ENCODE assay signal across 16 cellular contexts in the genomic region with DNA sequence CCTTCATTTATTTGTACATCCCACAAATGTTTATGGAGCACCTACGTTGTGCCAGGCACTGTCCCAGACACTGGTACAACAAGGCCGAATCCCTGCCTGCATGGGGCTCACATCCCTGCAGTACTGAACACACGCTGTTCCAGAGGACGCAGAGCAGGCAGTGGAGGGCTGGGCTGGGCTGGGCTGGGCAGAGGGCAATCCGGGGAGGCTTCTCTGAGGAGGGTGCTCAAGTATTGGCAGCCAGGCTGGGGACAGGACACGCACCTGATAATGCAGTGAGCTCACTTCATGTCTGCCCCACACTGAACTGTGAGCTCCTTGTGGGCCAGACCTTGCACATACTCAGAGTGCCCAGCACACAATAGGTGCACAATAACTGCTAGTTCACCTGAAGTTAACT. TPM values are rescaled to one million over a fixed set of nuclear protein-coding genes. Genes with fewer than 3 reads are reported as not detected.
DNase-seq lines count a peak whose midpoint lies in the region; ATAC-seq, FAIRE-seq and TF ChIP-seq lines count a peak whose summit lies in the region.
"Had no signal": no experiment of that assay in that cellular context is flagged by ENCODE, and none has a peak within 500 bp of the region (broad histone marks: within the 10 kb centered on the region; RNA-seq: fewer than 3 reads in every experiment).

No MANE protein-coding gene starts in this region.

- H3K4me1 Mint-ChIP-seq in activated CD4-positive, alpha-beta T cell treated with anti-CD3 and anti-CD28 coated beads for 36 hours: peaks cover 34% of the 10 kb centered on the region
- peaks cover 13 to 17% (median 14%) of the 10 kb centered on the region in 3 donors for H3K4me1 Mint-ChIP-seq in IgD-negative memory B cell

- H4K12ac ChIP-seq in trophoblast cell (ENCODE audit: low read depth, low read length): no peak overlapping the region

- H3K79me2 ChIP-seq in GM12878 (ENCODE audit: control insufficient read depth, insufficient read depth, low read length): no peaks in the 10 kb centered on the region
- H3K79me2 ChIP-seq in trophoblast cell (ENCODE audit: control insufficient read depth, insufficient read depth, low read length, poor library complexity): no peaks in the 10 kb centered on the region

- H3K27ac ChIP-seq in GM12878 (ENCODE audit: control insufficient read depth, insufficient read depth) (no peak overlapping the region), trophoblast cell (ENCODE audit: low read depth, low read length) (no peak overlapping the region)
- H3K27ac ChIP-seq: heart right ventricle, right lobe of liver, suprapubic skin had no signal

- BruUV-seq in GM12878 (replicated peaks; lab: Mats Ljungman, UMichigan): no TSS peak

- H3K9me3 Mint-ChIP-seq in activated CD4-positive, alpha-beta T cell treated with anti-CD3 and anti-CD28 coated beads for 36 hours (ENCODE audit: low read depth): no peaks in the 10 kb centered on the region
- H3K9me3 Mint-ChIP-seq in IgD-negative memory B cell: no peaks in the 10 kb centered on the region

- no peak overlapping the region for H3K4me3 Mint-ChIP-seq in activated CD4-positive, alpha-beta T cell treated with anti-CD3 and anti-CD28 coated beads for 36 hours
- peak overlapping the region in 3 of 4 donors; percentile 8 to 33 (median 9) for H3K4me3 Mint-ChIP-seq in IgD-negative memory B cell

- H3K4me2 ChIP-seq in GM12878 (ENCODE audit: control insufficient read depth, insufficient read depth): no peak overlapping the region
- H3K4me2 ChIP-seq in trophoblast cell (ENCODE audit: low read length): no peak overlapping the region

- H2AK5ac ChIP-seq in trophoblast cell (ENCODE audit: low read length): no peak overlapping the region

- H3K27ac Mint-ChIP-seq in activated CD4-positive, alpha-beta T cell treated with anti-CD3 and anti-CD28 coated beads for 36 hours: no peak overlapping the region
- peak overlapping the region in 2 of 3 donors; percentile 53 to 57 for H3K27ac Mint-ChIP-seq in IgD-negative memory B cell

- no peaks in the 10 kb centered on the region for H3K79me1 ChIP-seq in trophoblast cell (ENCODE audit: low read length)

- H3K9ac ChIP-seq in GM12878 (ENCODE audit: control insufficient read depth, insufficient read depth, low read length) (no peak overlapping the region), trophoblast cell (ENCODE audit: low read length) (no peak overlapping the region)

- no peak overlapping the region for H3K23ac ChIP-seq in trophoblast cell (ENCODE audit: low read length)

- no peaks in the 10 kb centered on the region for H3K27me3 Mint-ChIP-seq in activated CD4-positive, alpha-beta T cell treated with anti-CD3 and anti-CD28 coated beads for 36 hours
- no peaks in the 10 kb centered on the region for H3K27me3 Mint-ChIP-seq in IgD-negative memory B cell

- H3K36me3 ChIP-seq in GM12878 (ENCODE audit: control insufficient read depth in 2 of 2, insufficient read depth in 2 of 2, low read length in 1 of 2) (peaks cover 0 to 5% of the 10 kb centered on the region in 2 experiments; a peak in 1 of 4 replicates), trophoblast cell (ENCODE audit: control insufficient read depth in 1 of 2, insufficient read depth in 2 of 2, low read length in 2 of 2) (no peaks in the 10 kb centered on the region)
- H3K36me3 ChIP-seq: right lobe of liver, suprapubic skin had no signal

- no peak overlapping the region for H3K4ac ChIP-seq in trophoblast cell (ENCODE audit: low read depth, low read length)

- H4K20me1 ChIP-seq in GM12878 (ENCODE audit: control insufficient read depth, insufficient read depth): no peaks in the 10 kb centered on the region

- in situ Hi-C loops in GM12878 (cut with MboI): loop anchor here (5.0 kb wide), 1 partner anchor 141 kb away; no protein-coding TSS in a partner anchor

- CTCF ChIA-PET in activated CD4-positive, alpha-beta T cell treated with anti-CD3 and anti-CD28 coated beads for 36 hours (lab: Charles Lee): interaction anchor here (0.6 to 5.3 kb wide), 20 partner anchors 11 to 276 kb away, joined by 3 to 51 read pairs (median 4); a partner anchor contains a TSS
- CTCF ChIA-PET in GM12878 (lab: Yijun Ruan, JAX): interaction anchor here (0.6 to 10.1 kb wide), 27 partner anchors 15 to 276 kb away, joined by 3 to 181 read pairs (median 4); a partner anchor contains a TSS

- TF ChIP-seq CTCF in GM12878 (IDR thresholded peaks at IDR 0.05 in 2 of 3, conservative IDR thresholded peaks at IDR 0.05 in 1 of 3; ENCODE audit: control insufficient read depth in 2 of 3, extremely low read depth in 1 of 3, insufficient read depth in 1 of 3, low read depth in 3 of 3, low read length in 3 of 3): no peak

- no peak overlapping the region for H2BK5ac ChIP-seq in trophoblast cell (ENCODE audit: low read depth, low read length, poor library complexity)

- TF ChIP-seq EP300 in GM12878 (IDR thresholded peaks at IDR 0.05; ENCODE audit: borderline replicate concordance in 1 of 2, control insufficient read depth in 1 of 2, low read depth in 2 of 2, low read length in 2 of 2): no peak

- no peak overlapping the region for H2BK120ac ChIP-seq in trophoblast cell (ENCODE audit: insufficient read depth, low read length, poor library complexity)

- no peak overlapping the region for H4K8ac ChIP-seq in trophoblast cell (ENCODE audit: low read depth, low read length)

- H3K36me3 Mint-ChIP-seq in activated CD4-positive, alpha-beta T cell treated with anti-CD3 and anti-CD28 coated beads for 36 hours (ENCODE audit: low read depth): no peaks in the 10 kb centered on the region
- H3K36me3 Mint-ChIP-seq in IgD-negative memory B cell: no peaks in the 10 kb centered on the region

- no peak overlapping the region for H3K14ac ChIP-seq in trophoblast cell (ENCODE audit: low read length)

- H2AFZ ChIP-seq in GM12878 (ENCODE audit: control insufficient read depth, low read depth, low read length): no peak overlapping the region
- H2AFZ ChIP-seq in trophoblast cell (ENCODE audit: insufficient read depth, low read length, poor library complexity): no peak overlapping the region

- POLR2A ChIA-PET in activated CD4-positive, alpha-beta T cell treated with anti-CD3 and anti-CD28 coated beads for 36 hours (lab: Charles Lee): no interaction called here
- POLR2A ChIA-PET in GM12878 (lab: Charles Lee): interaction anchor here (0.8 kb wide), 1 partner anchor 274 kb away, joined by 4 read pairs; no protein-coding TSS in a partner anchor

- H4K91ac ChIP-seq in trophoblast cell (ENCODE audit: low read depth, low read length): no peak overlapping the region

- peaks cover 23% of the 10 kb centered on the region for H3K4me1 ChIP-seq in GM12878 (ENCODE audit: control insufficient read depth, insufficient read depth, low read length)
- no peaks in the 10 kb centered on the region for H3K4me1 ChIP-seq in trophoblast cell (ENCODE audit: control insufficient read depth in 1 of 2, insufficient read depth in 2 of 2, low read length in 2 of 2)

- RAD21 ChIA-PET in GM12878 (lab: Charles Lee; ENCODE audit: unreplicated experiment): interaction anchor here (0.6 to 5.7 kb wide), 13 partner anchors 14 to 276 kb away, joined by 3 to 44 read pairs (median 5); no protein-coding TSS in a partner anchor

- WGBS in GM12878 (ENCODE audit: insufficient coverage, insufficient replicate concordance, low lambda C conversion rate, missing lambda C conversion rate): 50% methylated on average over 6 of the region's 6 CpGs
- no CpG with 5 or more reads among the region's 6 CpGs for WGBS in trophoblast cell (ENCODE audit: extremely low coverage, insufficient coverage, insufficient read length)

- intact Hi-C loops in activated CD4-positive, alpha-beta T cell treated with anti-CD3 and anti-CD28 coated beads for 36 hours (cut with DNase I, micrococcal nuclease): loop anchor here (2.0 kb wide), 2 partner anchors 50 to 250 kb away; no protein-coding TSS in a partner anchor
- intact Hi-C loops in GM12878 (cut with micrococcal nuclease; ENCODE audit: unreplicated experiment): loop anchor here (1.0 to 10.0 kb wide), 4 partner anchors 50 to 248 kb away; a partner anchor contains a TSS

- H3K27me3 ChIP-seq in GM12878 (replicated peaks in 1 of 2; ENCODE audit: control insufficient read depth in 2 of 2, insufficient read depth in 2 of 2, low read length in 1 of 2) (peaks cover 0 to 1% of the 10 kb centered on the region in 2 experiments; a peak in 1 of 4 replicates), trophoblast cell (ENCODE audit: insufficient read depth, low read length) (no peaks in the 10 kb centered on the region)
- H3K27me3 ChIP-seq: right lobe of liver had no signal

- TF ChIP-seq POLR2A in GM12878 (IDR thresholded peaks at IDR 0.05; ENCODE audit: low read depth, low read length): no peak

- H3K4me3 ChIP-seq in GM12878: no peak overlapping the region
- peak overlapping the region; percentile 3 for H3K4me3 ChIP-seq in trophoblast cell (ENCODE audit: low read depth, low read length)
- H3K4me3 ChIP-seq: heart right ventricle, right lobe of liver, suprapubic skin had no signal

- SMC1A ChIA-PET in GM12878 (lab: Charles Lee; ENCODE audit: uncharacterized antibody, unreplicated experiment): interaction anchor here (0.6 to 7.5 kb wide), 17 partner anchors 15 to 276 kb away, joined by 3 to 65 read pairs (median 4); a partner anchor contains a TSS

- no peak overlapping the region for H3K18ac ChIP-seq in trophoblast cell (ENCODE audit: low read length)

- no peak for TF ChIP-seq RAD21 in GM12878 (IDR thresholded peaks at IDR 0.05; ENCODE audit: insufficient read depth, low read depth, low read length)

- FAIRE-seq in GM12878 (lab: Jason Lieb, UNC): no peak
- FAIRE-seq: colon had no signal

- no peak for DNase-seq in activated CD4-positive, alpha-beta T cell treated with anti-CD3 and anti-CD28 coated beads for 36 hours
- DNase-seq in activated CD4-positive, alpha-beta T cell treated with anti-CD3 and anti-CD28 coated beads, Interleukin-2, amount 50 U/mL, for 1 hour: no peak
- DNase-seq in GM12878 (ENCODE audit: low read depth, low spot score) (no peak), trophoblast cell (no peak), NCI-H1417 (lab: John Stamatoyannopoulos, UW) (no peak), SIG-M5 (lab: John Stamatoyannopoulos, UW) (no peak), DMS153 treated with DMSO at 0.1 percent for 48 hours (lab: John Stamatoyannopoulos, UW; ENCODE audit: unreplicated experiment) (no peak)

- peak; percentile 8 for ATAC-seq in activated CD4-positive, alpha-beta T cell treated with anti-CD3 and anti-CD28 coated beads for 36 hours
- peak; percentile 9 for ATAC-seq in GM12878

- no peak overlapping the region for H2BK12ac ChIP-seq in trophoblast cell (ENCODE audit: low read length)

- H3K9me3 ChIP-seq in GM12878 (replicated peaks; ENCODE audit: control insufficient read depth, insufficient read depth, low read length) (no peaks in the 10 kb centered on the region), trophoblast cell (ENCODE audit: insufficient read depth, low read depth, low read length) (no peaks in the 10 kb centered on the region)
- H3K9me3 ChIP-seq: heart right ventricle, right lobe of liver, suprapubic skin had no signal

RNA-seq across cellular contexts. Expression of a gene that starts 34.1 kb away (rescaled TPM):
- total RNA-seq in activated CD4-positive, alpha-beta T cell treated with anti-CD3 and anti-CD28 coated beads for 36 hours: 10 to 100 TPM; 33.1 to 42.8 TPM
- polyA plus RNA-seq in IgD-negative memory B cell (70.8 TPM), GM12878 (2011; rRNA removed) (19.4 and 24.1 TPM in 2 replicates), GM12878 (2014; fragmentation: Illumina TruSeq; extraction: Trizol) (9.1 and 16.6 TPM in 2 replicates), GM12878 (2014; fragmentation: Nextera tagmentation; extraction: Ambion mirVana) (1 to 10 TPM; 1.5 to 1.8 TPM), GM12878 (2014; rRNA removed) (23.6 and 27.3 TPM in 2 replicates), GM12878 (2016; fragmentation: Nextera tagmentation; extraction: Ambion mirVana) (10 to 100 TPM; 12.4 TPM)
- 94.2 and 114 TPM in 2 replicates for total RNA-seq in GM12878 (2013; cell fraction: nucleolus; rRNA removed)
- total RNA-seq in GM12878 (2014; rRNA removed) (23.2 TPM in 2 replicates), GM12878 (2014; rRNA removed; fragmentation: Illumina TruSeq; extraction: Trizol) (17.2 and 18.3 TPM in 2 replicates), GM12878 (2021) (25.8 and 26.0 TPM in 2 replicates)
- polyA plus RNA-seq in GM12878 (2011; ENCODE audit: low read depth): 7.0 TPM
- polyA plus RNA-seq in GM12878 (2011; cell fraction: cytosol; rRNA removed): 22.7 and 30.1 TPM in 2 replicates
- 148 and 167 TPM in 2 replicates for polyA plus RNA-seq in GM12878 (2011; cell fraction: nucleus; rRNA removed)
- 15.7 and 21.2 TPM in 2 replicates for polyA plus RNA-seq in GM12878 (2012)
- 14.9 and 23.6 TPM in 2 replicates for polyA minus RNA-seq in GM12878 (2011; rRNA and poly(A)+ RNA removed)
- 5.5 and 6.7 TPM in 2 replicates for polyA minus RNA-seq in GM12878 (2011; cell fraction: cytosol; rRNA and poly(A)+ RNA removed)
- polyA minus RNA-seq in GM12878 (2011; cell fraction: nucleus; rRNA and poly(A)+ RNA removed): 23.1 and 31.4 TPM in 2 replicates
- not detected in 2 replicates for polyA plus RNA-seq in trophoblast cell (2013)
- total RNA-seq: H7, lung microvascular endothelial cell, MCF 10A had no signal
- polyA plus RNA-seq: neural cell had no signal
